1 cellular context compared by ENCODE assay signal in the genomic region with DNA sequence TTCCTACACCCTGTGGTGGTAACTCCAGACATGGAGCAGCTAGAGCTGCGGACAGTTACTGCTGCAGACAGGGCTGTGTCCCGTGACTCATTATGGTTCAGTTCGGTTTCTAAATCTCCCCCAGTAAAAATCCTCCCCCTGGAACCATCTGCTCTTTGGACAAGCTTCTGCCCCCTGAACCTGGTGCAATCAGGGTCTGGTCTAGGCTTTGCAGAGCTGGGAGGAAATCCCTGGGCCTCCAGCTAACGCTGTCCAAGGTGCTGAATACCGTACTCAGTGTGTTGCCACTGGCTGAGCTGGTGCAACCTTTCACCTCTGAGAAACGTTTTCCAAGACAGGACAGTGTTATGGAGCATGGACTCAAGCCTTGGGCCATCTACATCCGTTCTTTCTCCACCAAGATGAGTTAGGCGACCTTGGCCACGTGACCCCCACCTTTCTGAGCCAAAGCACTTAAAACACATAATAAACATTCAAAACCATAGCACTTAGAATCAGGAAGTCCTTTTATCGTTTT.
A peak's percentile ranks its signal among the peaks of the same experiment; 100 is the strongest.
TF ChIP-seq lines count a peak whose summit lies in the region.

No MANE protein-coding gene starts in this region.

TF ChIP-seq in HepG2, 621 proteins besides CTCF, POLR2A, EP300 and RAD21 (continued from another document and continues in another):
- peak; percentile 33; the same call in 1 of the 2 replicates for TF ChIP-seq SMC3 (IDR thresholded peaks at IDR 0.05; ENCODE audit: low read length)
- peak; percentile 27; the same call in 1 of the 2 replicates for TF ChIP-seq TP53 (CRISPR knock-in tag; conservative IDR thresholded peaks at IDR 0.05)
- TF ChIP-seq, protein P1, sequence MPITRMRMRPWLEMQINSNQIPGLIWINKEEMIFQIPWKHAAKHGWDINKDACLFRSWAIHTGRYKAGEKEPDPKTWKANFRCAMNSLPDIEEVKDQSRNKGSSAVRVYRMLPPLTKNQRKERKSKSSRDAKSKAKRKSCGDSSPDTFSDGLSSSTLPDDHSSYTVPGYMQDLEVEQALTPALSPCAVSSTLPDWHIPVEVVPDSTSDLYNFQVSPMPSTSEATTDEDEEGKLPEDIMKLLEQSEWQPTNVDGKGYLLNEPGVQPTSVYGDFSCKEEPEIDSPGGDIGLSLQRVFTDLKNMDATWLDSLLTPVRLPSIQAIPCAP (CRISPR knock-in tag; IDR thresholded peaks at IDR 0.05; ENCODE audit: low read depth), result no peak
- TF ChIP-seq YEATS2 (CRISPR knock-in tag; IDR thresholded peaks at IDR 0.05; ENCODE audit: borderline replicate concordance), result peak; percentile 87; the same call in 1 of the 2 replicates
- TF ChIP-seq ZNF343 (CRISPR knock-in tag; IDR thresholded peaks at IDR 0.05), result no peak
- peak; percentile 85 for TF ChIP-seq SAP130 (CRISPR knock-in tag; IDR thresholded peaks at IDR 0.05; ENCODE audit: low read depth)
- TF ChIP-seq ZNF383 (CRISPR knock-in tag; IDR thresholded peaks at IDR 0.05; ENCODE audit: borderline replicate concordance), result no peak
- TF ChIP-seq, protein P2, sequence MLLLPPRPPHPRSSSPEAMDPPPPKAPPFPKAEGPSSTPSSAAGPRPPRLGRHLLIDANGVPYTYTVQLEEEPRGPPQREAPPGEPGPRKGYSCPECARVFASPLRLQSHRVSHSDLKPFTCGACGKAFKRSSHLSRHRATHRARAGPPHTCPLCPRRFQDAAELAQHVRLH (CRISPR knock-in tag; IDR thresholded peaks at IDR 0.05; ENCODE audit: borderline replicate concordance, low read depth), result peak; percentile 99
- peak; percentile 82; the same call in 1 of the 2 replicates for TF ChIP-seq ZNF451 (CRISPR knock-in tag; IDR thresholded peaks at IDR 0.05)
- TF ChIP-seq, protein P3, sequence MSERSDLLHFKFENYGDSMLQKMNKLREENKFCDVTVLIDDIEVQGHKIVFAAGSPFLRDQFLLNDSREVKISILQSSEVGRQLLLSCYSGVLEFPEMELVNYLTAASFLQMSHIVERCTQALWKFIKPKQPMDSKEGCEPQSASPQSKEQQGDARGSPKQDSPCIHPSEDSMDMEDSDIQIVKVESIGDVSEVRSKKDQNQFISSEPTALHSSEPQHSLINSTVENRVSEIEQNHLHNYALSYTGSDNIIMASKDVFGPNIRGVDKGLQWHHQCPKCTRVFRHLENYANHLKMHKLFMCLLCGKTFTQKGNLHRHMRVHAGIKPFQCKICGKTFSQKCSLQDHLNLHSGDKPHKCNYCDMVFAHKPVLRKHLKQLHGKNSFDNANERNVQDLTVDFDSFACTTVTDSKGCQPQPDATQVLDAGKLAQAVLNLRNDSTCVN (CRISPR knock-in tag; IDR thresholded peaks at IDR 0.05; ENCODE audit: borderline replicate concordance), result peak; percentile 94
- TF ChIP-seq HCFC1 (IDR thresholded peaks at IDR 0.05; ENCODE audit: low read depth, low read length), result 0 out of 2 replicates have a peak, but pooled peaks have one; percentile 11
- TF ChIP-seq ZNF501 (CRISPR knock-in tag; IDR thresholded peaks at IDR 0.05), result peak; percentile 77
- no peak for TF ChIP-seq SKI (IDR thresholded peaks at IDR 0.05; ENCODE audit: partially characterized antibody)
- TF ChIP-seq, protein P4, sequence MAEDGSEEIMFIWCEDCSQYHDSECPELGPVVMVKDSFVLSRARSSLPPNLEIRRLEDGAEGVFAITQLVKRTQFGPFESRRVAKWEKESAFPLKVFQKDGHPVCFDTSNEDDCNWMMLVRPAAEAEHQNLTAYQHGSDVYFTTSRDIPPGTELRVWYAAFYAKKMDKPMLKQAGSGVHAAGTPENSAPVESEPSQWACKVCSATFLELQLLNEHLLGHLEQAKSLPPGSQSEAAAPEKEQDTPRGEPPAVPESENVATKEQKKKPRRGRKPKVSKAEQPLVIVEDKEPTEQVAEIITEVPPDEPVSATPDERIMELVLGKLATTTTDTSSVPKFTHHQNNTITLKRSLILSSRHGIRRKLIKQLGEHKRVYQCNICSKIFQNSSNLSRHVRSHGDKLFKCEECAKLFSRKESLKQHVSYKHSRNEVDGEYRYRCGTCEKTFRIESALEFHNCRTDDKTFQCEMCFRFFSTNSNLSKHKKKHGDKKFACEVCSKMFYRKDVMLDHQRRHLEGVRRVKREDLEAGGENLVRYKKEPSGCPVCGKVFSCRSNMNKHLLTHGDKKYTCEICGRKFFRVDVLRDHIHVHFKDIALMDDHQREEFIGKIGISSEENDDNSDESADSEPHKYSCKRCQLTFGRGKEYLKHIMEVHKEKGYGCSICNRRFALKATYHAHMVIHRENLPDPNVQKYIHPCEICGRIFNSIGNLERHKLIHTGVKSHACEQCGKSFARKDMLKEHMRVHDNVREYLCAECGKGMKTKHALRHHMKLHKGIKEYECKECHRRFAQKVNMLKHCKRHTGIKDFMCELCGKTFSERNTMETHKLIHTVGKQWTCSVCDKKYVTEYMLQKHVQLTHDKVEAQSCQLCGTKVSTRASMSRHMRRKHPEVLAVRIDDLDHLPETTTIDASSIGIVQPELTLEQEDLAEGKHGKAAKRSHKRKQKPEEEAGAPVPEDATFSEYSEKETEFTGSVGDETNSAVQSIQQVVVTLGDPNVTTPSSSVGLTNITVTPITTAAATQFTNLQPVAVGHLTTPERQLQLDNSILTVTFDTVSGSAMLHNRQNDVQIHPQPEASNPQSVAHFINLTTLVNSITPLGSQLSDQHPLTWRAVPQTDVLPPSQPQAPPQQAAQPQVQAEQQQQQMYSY (CRISPR knock-in tag; IDR thresholded peaks at IDR 0.05), result no peak
- TF ChIP-seq CHD4 (IDR thresholded peaks at IDR 0.05; ENCODE audit: borderline replicate concordance, low read length), result no peak
- TF ChIP-seq ELF4 (CRISPR knock-in tag; IDR thresholded peaks at IDR 0.05; ENCODE audit: borderline replicate concordance), result no peak
- no peak for TF ChIP-seq YY1 (IDR thresholded peaks at IDR 0.05; ENCODE audit: insufficient read depth, insufficient replicate concordance, low read depth, low read length)
- TF ChIP-seq, protein P5, sequence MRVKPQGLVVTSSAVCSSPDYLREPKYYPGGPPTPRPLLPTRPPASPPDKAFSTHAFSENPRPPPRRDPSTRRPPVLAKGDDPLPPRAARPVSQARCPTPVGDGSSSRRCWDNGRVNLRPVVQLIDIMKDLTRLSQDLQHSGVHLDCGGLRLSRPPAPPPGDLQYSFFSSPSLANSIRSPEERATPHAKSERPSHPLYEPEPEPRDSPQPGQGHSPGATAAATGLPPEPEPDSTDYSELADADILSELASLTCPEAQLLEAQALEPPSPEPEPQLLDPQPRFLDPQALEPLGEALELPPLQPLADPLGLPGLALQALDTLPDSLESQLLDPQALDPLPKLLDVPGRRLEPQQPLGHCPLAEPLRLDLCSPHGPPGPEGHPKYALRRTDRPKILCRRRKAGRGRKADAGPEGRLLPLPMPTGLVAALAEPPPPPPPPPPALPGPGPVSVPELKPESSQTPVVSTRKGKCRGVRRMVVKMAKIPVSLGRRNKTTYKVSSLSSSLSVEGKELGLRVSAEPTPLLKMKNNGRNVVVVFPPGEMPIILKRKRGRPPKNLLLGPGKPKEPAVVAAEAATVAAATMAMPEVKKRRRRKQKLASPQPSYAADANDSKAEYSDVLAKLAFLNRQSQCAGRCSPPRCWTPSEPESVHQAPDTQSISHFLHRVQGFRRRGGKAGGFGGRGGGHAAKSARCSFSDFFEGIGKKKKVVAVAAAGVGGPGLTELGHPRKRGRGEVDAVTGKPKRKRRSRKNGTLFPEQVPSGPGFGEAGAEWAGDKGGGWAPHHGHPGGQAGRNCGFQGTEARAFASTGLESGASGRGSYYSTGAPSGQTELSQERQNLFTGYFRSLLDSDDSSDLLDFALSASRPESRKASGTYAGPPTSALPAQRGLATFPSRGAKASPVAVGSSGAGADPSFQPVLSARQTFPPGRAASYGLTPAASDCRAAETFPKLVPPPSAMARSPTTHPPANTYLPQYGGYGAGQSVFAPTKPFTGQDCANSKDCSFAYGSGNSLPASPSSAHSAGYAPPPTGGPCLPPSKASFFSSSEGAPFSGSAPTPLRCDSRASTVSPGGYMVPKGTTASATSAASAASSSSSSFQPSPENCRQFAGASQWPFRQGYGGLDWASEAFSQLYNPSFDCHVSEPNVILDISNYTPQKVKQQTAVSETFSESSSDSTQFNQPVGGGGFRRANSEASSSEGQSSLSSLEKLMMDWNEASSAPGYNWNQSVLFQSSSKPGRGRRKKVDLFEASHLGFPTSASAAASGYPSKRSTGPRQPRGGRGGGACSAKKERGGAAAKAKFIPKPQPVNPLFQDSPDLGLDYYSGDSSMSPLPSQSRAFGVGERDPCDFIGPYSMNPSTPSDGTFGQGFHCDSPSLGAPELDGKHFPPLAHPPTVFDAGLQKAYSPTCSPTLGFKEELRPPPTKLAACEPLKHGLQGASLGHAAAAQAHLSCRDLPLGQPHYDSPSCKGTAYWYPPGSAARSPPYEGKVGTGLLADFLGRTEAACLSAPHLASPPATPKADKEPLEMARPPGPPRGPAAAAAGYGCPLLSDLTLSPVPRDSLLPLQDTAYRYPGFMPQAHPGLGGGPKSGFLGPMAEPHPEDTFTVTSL (CRISPR knock-in tag; IDR thresholded peaks at IDR 0.05; ENCODE audit: borderline replicate concordance), result no peak
- TF ChIP-seq ZNF441 (CRISPR knock-in tag; IDR thresholded peaks at IDR 0.05; ENCODE audit: borderline replicate concordance), result peak; percentile 95
- peak; percentile 89; the same call in 1 of the 2 replicates for TF ChIP-seq KDM4B (CRISPR knock-in tag; IDR thresholded peaks at IDR 0.05)
- no peak for TF ChIP-seq ZNF549 (CRISPR knock-in tag; IDR thresholded peaks at IDR 0.05)
- TF ChIP-seq, protein P6, sequence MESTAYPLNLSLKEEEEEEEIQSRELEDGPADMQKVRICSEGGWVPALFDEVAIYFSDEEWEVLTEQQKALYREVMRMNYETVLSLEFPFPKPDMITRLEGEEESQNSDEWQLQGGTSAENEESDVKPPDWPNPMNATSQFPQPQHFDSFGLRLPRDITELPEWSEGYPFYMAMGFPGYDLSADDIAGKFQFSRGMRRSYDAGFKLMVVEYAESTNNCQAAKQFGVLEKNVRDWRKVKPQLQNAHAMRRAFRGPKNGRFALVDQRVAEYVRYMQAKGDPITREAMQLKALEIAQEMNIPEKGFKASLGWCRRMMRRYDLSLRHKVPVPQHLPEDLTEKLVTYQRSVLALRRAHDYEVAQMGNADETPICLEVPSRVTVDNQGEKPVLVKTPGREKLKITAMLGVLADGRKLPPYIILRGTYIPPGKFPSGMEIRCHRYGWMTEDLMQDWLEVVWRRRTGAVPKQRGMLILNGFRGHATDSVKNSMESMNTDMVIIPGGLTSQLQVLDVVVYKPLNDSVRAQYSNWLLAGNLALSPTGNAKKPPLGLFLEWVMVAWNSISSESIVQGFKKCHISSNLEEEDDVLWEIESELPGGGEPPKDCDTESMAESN (CRISPR knock-in tag; conservative IDR thresholded peaks at IDR 0.05), result peak; percentile 88
- peak; percentile 80; the same call in 1 of the 2 replicates for TF ChIP-seq MXD4 (CRISPR knock-in tag; IDR thresholded peaks at IDR 0.05)
- TF ChIP-seq, protein P7, sequence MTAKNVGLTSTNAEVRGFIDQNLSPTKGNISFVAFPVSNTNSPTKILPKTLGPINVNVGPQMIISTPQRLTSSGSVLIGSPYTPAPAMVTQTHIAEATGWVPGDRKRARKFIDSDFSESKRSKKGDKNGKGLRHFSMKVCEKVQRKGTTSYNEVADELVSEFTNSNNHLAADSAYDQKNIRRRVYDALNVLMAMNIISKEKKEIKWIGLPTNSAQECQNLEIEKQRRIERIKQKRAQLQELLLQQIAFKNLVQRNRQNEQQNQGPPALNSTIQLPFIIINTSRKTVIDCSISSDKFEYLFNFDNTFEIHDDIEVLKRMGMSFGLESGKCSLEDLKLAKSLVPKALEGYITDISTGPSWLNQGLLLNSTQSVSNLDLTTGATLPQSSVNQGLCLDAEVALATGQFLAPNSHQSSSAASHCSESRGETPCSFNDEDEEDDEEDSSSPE (CRISPR knock-in tag; IDR thresholded peaks at IDR 0.05), result peak; percentile 72; the same call in 1 of the 2 replicates
- peak; percentile 45; the same call in 1 of the 2 replicates for TF ChIP-seq NFYC (CRISPR knock-in tag; IDR thresholded peaks at IDR 0.05)
- TF ChIP-seq WIZ (CRISPR knock-in tag; IDR thresholded peaks at IDR 0.05), result peak; percentile 99
- TF ChIP-seq TBX2 (CRISPR knock-in tag; IDR thresholded peaks at IDR 0.05; ENCODE audit: borderline replicate concordance), result peak; percentile 52; the same call in 1 of the 2 replicates
- TF ChIP-seq, protein P8, sequence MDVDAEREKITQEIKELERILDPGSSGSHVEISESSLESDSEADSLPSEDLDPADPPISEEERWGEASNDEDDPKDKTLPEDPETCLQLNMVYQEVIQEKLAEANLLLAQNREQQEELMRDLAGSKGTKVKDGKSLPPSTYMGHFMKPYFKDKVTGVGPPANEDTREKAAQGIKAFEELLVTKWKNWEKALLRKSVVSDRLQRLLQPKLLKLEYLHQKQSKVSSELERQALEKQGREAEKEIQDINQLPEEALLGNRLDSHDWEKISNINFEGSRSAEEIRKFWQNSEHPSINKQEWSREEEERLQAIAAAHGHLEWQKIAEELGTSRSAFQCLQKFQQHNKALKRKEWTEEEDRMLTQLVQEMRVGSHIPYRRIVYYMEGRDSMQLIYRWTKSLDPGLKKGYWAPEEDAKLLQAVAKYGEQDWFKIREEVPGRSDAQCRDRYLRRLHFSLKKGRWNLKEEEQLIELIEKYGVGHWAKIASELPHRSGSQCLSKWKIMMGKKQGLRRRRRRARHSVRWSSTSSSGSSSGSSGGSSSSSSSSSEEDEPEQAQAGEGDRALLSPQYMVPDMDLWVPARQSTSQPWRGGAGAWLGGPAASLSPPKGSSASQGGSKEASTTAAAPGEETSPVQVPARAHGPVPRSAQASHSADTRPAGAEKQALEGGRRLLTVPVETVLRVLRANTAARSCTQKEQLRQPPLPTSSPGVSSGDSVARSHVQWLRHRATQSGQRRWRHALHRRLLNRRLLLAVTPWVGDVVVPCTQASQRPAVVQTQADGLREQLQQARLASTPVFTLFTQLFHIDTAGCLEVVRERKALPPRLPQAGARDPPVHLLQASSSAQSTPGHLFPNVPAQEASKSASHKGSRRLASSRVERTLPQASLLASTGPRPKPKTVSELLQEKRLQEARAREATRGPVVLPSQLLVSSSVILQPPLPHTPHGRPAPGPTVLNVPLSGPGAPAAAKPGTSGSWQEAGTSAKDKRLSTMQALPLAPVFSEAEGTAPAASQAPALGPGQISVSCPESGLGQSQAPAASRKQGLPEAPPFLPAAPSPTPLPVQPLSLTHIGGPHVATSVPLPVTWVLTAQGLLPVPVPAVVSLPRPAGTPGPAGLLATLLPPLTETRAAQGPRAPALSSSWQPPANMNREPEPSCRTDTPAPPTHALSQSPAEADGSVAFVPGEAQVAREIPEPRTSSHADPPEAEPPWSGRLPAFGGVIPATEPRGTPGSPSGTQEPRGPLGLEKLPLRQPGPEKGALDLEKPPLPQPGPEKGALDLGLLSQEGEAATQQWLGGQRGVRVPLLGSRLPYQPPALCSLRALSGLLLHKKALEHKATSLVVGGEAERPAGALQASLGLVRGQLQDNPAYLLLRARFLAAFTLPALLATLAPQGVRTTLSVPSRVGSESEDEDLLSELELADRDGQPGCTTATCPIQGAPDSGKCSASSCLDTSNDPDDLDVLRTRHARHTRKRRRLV (CRISPR knock-in tag; IDR thresholded peaks at IDR 0.05), result no peak
- no peak for TF ChIP-seq POLR2AphosphoS2 (IDR thresholded peaks at IDR 0.05; ENCODE audit: low read depth, low read length)
- TF ChIP-seq TOPORS (CRISPR knock-in tag; IDR thresholded peaks at IDR 0.05), result no peak
